ENCODE assay signal across 7 cellular contexts in the genomic region with DNA sequence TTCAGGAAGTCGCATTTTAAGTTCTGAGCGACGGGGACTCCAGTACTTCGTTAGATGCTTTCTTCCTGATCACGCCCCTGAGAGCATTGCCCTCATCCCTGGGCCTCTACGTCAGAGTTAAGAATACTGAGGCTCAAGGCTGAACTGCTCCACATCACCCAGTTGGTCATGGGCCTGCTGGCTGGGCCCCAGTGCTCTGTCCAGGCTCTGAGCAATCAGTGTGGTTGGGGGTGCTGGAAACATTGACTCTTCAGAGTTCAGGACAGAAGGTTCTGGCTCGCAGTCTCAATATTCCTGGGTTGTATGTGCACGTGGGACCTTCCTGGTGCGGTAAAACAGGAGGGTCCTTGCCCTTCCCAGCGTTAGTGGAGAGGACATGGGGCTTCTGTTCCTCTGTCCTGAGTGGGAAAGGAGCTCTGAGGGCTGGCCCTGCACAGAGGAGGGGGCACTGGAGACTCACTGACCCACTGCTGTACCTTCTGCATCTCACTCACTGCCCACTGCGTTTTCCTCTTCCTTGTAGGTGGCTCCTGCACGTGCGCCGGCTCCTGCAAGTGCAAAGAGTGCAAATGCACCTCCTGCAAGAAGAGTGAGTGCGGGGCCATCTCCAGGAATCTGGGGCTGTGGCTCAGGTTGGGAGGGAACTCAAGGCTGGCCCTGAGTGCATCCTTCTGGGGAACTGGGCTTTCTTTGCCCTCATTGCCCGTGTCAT. TPM values are rescaled to one million over a fixed set of nuclear protein-coding genes. Genes with fewer than 3 reads are reported as not detected.
DNase-seq lines count a peak whose midpoint lies in the region; ATAC-seq and TF ChIP-seq lines count a peak whose summit lies in the region.

No MANE protein-coding gene starts in this region.

- CTCF ChIA-PET in activated B cell treated with CpG ODN at 0.5 μM for 24 hours (lab: Charles Lee) (interaction anchor here (1.1 kb wide), 1 partner anchor 18 kb away, joined by 3 read pairs; no protein-coding TSS in a partner anchor), HEK293T (lab: Yijun Ruan, JAX) (interaction anchor here (0.7 kb wide), 1 partner anchor 20 kb away, joined by 3 read pairs; no protein-coding TSS in a partner anchor)

- H3K36me3 ChIP-seq in cardiac muscle cell: no peaks in the 10 kb centered on the region
- no peaks in the 10 kb centered on the region for H3K36me3 ChIP-seq in psoas muscle (ENCODE audit: insufficient read depth in 1 of 2, low read depth in 1 of 2)

- H3K36me3 Mint-ChIP-seq in HFFc6 (ENCODE audit: low read depth) (peaks cover 18% of the 10 kb centered on the region; the same call in 1 of the 2 replicates), activated B cell treated with CpG ODN at 0.5 μM for 24 hours (ENCODE audit: low read depth) (no peaks in the 10 kb centered on the region)

- peaks cover 5% of the 10 kb centered on the region for H3K4me1 ChIP-seq in cardiac muscle cell (ENCODE audit: low read depth)
- H3K4me1 ChIP-seq in psoas muscle: peaks cover 33% of the 10 kb centered on the region

- 18 to 23% (median 21%) methylated on average over 13 to 16 of the region's 16 CpGs for WGBS in psoas muscle, 3 donors

- H3K4me3 Mint-ChIP-seq in HFFc6 (peak overlapping the region; percentile 97), activated B cell treated with CpG ODN at 0.5 μM for 24 hours (peak overlapping the region; percentile 70)

- intact Hi-C loops in activated B cell treated with CpG ODN at 0.5 μM for 24 hours (cut with micrococcal nuclease): loop anchor here (1.0 kb wide), 1 partner anchor 18 kb away; the partner anchor contains the start of gene MT2A
- intact Hi-C loops in psoas muscle (cut with DNase I): no loop called here

- H3K9me3 ChIP-seq in cardiac muscle cell (ENCODE audit: low read depth) (no peaks in the 10 kb centered on the region), psoas muscle (no peaks in the 10 kb centered on the region)

- H3K4me3 ChIP-seq in cardiac muscle cell (peak overlapping the region; percentile 36), psoas muscle (peak overlapping the region; percentile 85)

- POLR2A ChIA-PET in activated B cell treated with CpG ODN at 0.5 μM for 24 hours (lab: Charles Lee) (interaction anchor here (1.0 kb wide), 1 partner anchor 17 kb away, joined by 3 read pairs; no protein-coding TSS in a partner anchor), HEK293T (lab: Yijun Ruan, JAX) (no interaction called here)

- no peak for ATAC-seq in activated B cell treated with CpG ODN at 0.5 μM for 24 hours (ENCODE audit: low read depth)
- ATAC-seq in psoas muscle: peak; percentile 62 to 82 (median 78)
- ATAC-seq in GM21447 (IDR thresholded peaks at IDR 0.05; ENCODE audit: unreplicated experiment): no peak

- H3K27ac Mint-ChIP-seq in HFFc6 (peak overlapping the region; percentile 96), activated B cell treated with CpG ODN at 0.5 μM for 24 hours (no peak overlapping the region)

- H3K27me3 Mint-ChIP-seq in HFFc6 (ENCODE audit: insufficient read depth): peaks cover 4% of the 10 kb centered on the region; the same call in 1 of the 2 replicates
- peaks cover 30% of the 10 kb centered on the region for H3K27me3 Mint-ChIP-seq in activated B cell treated with CpG ODN at 0.5 μM for 24 hours

- H3K27ac ChIP-seq in cardiac muscle cell (no peak overlapping the region), psoas muscle (peak overlapping the region; percentile 97)

- DNase-seq in HFFc6: peak; percentile 76
- no peak for DNase-seq in activated B cell treated with CpG ODN at 0.5 μM for 24 hours
- peak in 1 of 2 donors; percentile 88 for DNase-seq in cardiac muscle cell (ENCODE audit: low read depth in 1 of 2, low spot score in 1 of 2)
- DNase-seq in psoas muscle: peak; percentile 80 to 91
- no peak for DNase-seq in HEK293T (ENCODE audit: extremely low spot score)
- DNase-seq in activated CD4-positive, alpha-beta T cell treated with anti-CD3 and anti-CD28 coated beads for 4 hours: no peak

- H3K9me3 Mint-ChIP-seq in HFFc6: no peaks in the 10 kb centered on the region
- no peaks in the 10 kb centered on the region for H3K9me3 Mint-ChIP-seq in activated B cell treated with CpG ODN at 0.5 μM for 24 hours

- H3K27me3 ChIP-seq in cardiac muscle cell: peaks cover 85% of the 10 kb centered on the region
- no peaks in the 10 kb centered on the region for H3K27me3 ChIP-seq in psoas muscle (ENCODE audit: insufficient read depth in 3 of 3, low read length in 2 of 3)

- H3K4me1 Mint-ChIP-seq in HFFc6 (ENCODE audit: low read depth) (peaks cover 28% of the 10 kb centered on the region), activated B cell treated with CpG ODN at 0.5 μM for 24 hours (peaks cover 35% of the 10 kb centered on the region)

- TF ChIP-seq CTCF in HFFc6 (IDR thresholded peaks at IDR 0.05) (no peak), activated B cell treated with CpG ODN at 0.5 μM for 24 hours (IDR thresholded peaks at IDR 0.05) (no peak), cardiac muscle cell (IDR thresholded peaks at IDR 0.05; ENCODE audit: low read depth, low read length) (no peak), psoas muscle (IDR thresholded peaks at IDR 0.05) (no peak)

TF ChIP-seq in HEK293T, 16 proteins besides CTCF, POLR2A, EP300 and RAD21:
- no peak for TF ChIP-seq LEF1 (IDR thresholded peaks at IDR 0.05; ENCODE audit: borderline replicate concordance)
- TF ChIP-seq ARNT (IDR thresholded peaks at IDR 0.05): no peak
- no peak for TF ChIP-seq CTBP1 (IDR thresholded peaks at IDR 0.05; ENCODE audit: borderline replicate concordance)
- no peak for TF ChIP-seq TARDBP (IDR thresholded peaks at IDR 0.05)
- no peak for TF ChIP-seq BHLHE40 (IDR thresholded peaks at IDR 0.05; ENCODE audit: borderline replicate concordance)
- no peak for TF ChIP-seq FOXK2 (IDR thresholded peaks at IDR 0.05)
- TF ChIP-seq, protein P1, sequence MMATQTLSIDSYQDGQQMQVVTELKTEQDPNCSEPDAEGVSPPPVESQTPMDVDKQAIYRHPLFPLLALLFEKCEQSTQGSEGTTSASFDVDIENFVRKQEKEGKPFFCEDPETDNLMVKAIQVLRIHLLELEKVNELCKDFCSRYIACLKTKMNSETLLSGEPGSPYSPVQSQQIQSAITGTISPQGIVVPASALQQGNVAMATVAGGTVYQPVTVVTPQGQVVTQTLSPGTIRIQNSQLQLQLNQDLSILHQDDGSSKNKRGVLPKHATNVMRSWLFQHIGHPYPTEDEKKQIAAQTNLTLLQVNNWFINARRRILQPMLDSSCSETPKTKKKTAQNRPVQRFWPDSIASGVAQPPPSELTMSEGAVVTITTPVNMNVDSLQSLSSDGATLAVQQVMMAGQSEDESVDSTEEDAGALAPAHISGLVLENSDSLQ (IDR thresholded peaks at IDR 0.05): no peak
- TF ChIP-seq L3MBTL2 (conservative IDR thresholded peaks at IDR 0.05): no peak
- no peak for TF ChIP-seq ZNF384 (IDR thresholded peaks at IDR 0.05)
- no peak for TF ChIP-seq ELF4 (IDR thresholded peaks at IDR 0.05)
- TF ChIP-seq SUZ12 (IDR thresholded peaks at IDR 0.05): no peak
- no peak for TF ChIP-seq SP1 (IDR thresholded peaks at IDR 0.05)
- no peak for TF ChIP-seq HDGF (IDR thresholded peaks at IDR 0.05; ENCODE audit: borderline replicate concordance)
- TF ChIP-seq FOXM1 (IDR thresholded peaks at IDR 0.05; ENCODE audit: borderline replicate concordance): no peak
- TF ChIP-seq NFRKB (IDR thresholded peaks at IDR 0.05): no peak
- TF ChIP-seq FOXA1 (IDR thresholded peaks at IDR 0.05): no peak

RNA-seq across cellular contexts. Expression of gene MT1E, which starts 0.5 kb away (rescaled TPM):
- 100 to 1,000 TPM; 192 to 469 (median 458) TPM for total RNA-seq in HFFc6 (2021; fragmentation: NEBNext Ultra II Directional; extraction: Animal tissue kit (Norgen Biotek cat#: 25700))
- total RNA-seq in activated B cell treated with CpG ODN at 0.5 μM for 24 hours (2.8 and 4.2 TPM in 2 replicates), cardiac muscle cell (3.6 and 9.1 TPM in 2 replicates), psoas muscle (100 to 1,000 TPM in 2 of 4 donors, 10 to 100 TPM in 2; 44.1 to 669 (median 256) TPM)
- polyA plus RNA-seq in cardiac muscle cell (4.5 and 4.7 TPM in 2 replicates), psoas muscle (100 to 1,000 TPM; 122 to 556 (median 477) TPM)

RNA-seq across cellular contexts. Expression of gene MT1M, which starts 6.4 kb away (rescaled TPM):
- total RNA-seq in HFFc6 (2021; fragmentation: NEBNext Ultra II Directional; extraction: Animal tissue kit (Norgen Biotek cat#: 25700)): under 1 TPM in 5 of 6 experiments, not detected in 1; 0.21 to 0.41 (median 0.28) TPM
- total RNA-seq in activated B cell treated with CpG ODN at 0.5 μM for 24 hours (not detected in 2 replicates), cardiac muscle cell (not detected in 2 replicates), psoas muscle (100 to 1,000 TPM in 1 of 4 donors, 10 to 100 TPM in 1, 1 to 10 TPM in 2; 1.4 to 288 (median 12.8) TPM)
- polyA plus RNA-seq in cardiac muscle cell (not detected in 2 replicates), psoas muscle (100 to 1,000 TPM in 2 of 3 donors, 10 to 100 TPM in 1; 21.8 to 569 (median 300) TPM)

RNA-seq across cellular contexts. Expression of gene MT1A, which starts 12.4 kb away (rescaled TPM):
- 1 to 10 TPM in 1 of 6 experiments, under 1 TPM in 1, not detected in 4; 0.50 to 1.5 TPM for total RNA-seq in HFFc6 (2021; fragmentation: NEBNext Ultra II Directional; extraction: Animal tissue kit (Norgen Biotek cat#: 25700))
- total RNA-seq in activated B cell treated with CpG ODN at 0.5 μM for 24 hours: not detected in 2 replicates
- total RNA-seq in cardiac muscle cell: not detected in 2 replicates
- not detected in 2 replicates for polyA plus RNA-seq in cardiac muscle cell
- 1,000 to 10,000 TPM in 1 of 4 donors, 10 to 100 TPM in 1, 1 to 10 TPM in 2; 4.0 to 1,028 (median 22.4) TPM for total RNA-seq in psoas muscle
- 1,000 to 10,000 TPM in 2 of 3 donors, 100 to 1,000 TPM in 1; 128 to 4,396 (median 1,331) TPM for polyA plus RNA-seq in psoas muscle

RNA-seq across cellular contexts. Expression of gene MT2A, which starts 17.7 kb away (rescaled TPM):
- total RNA-seq in HFFc6 (2021; fragmentation: NEBNext Ultra II Directional; extraction: Animal tissue kit (Norgen Biotek cat#: 25700)): 1,000 to 10,000 TPM in 3 of 6 experiments, 100 to 1,000 TPM in 3; 623 to 1,524 (median 1,044) TPM
- total RNA-seq in activated B cell treated with CpG ODN at 0.5 μM for 24 hours (72.7 and 77.4 TPM in 2 replicates), cardiac muscle cell (0.28 TPM in 1 of 2 replicates, not detected in the other), psoas muscle (1,000 to 10,000 TPM in 3 of 4 donors, 100 to 1,000 TPM in 1; 342 to 5,614 (median 2,291) TPM)
- polyA plus RNA-seq in cardiac muscle cell (1.6 and 2.1 TPM in 2 replicates), psoas muscle (over 10,000 TPM in 1 of 3 donors, 1,000 to 10,000 TPM in 2; 1,603 to 11,565 (median 3,170) TPM)

RNA-seq across cellular contexts. Expression of gene MT1B, which starts 25.6 kb away (rescaled TPM):
- not detected for total RNA-seq in HFFc6 (2021; fragmentation: NEBNext Ultra II Directional; extraction: Animal tissue kit (Norgen Biotek cat#: 25700))
- total RNA-seq in activated B cell treated with CpG ODN at 0.5 μM for 24 hours: not detected in 2 replicates
- total RNA-seq in cardiac muscle cell: not detected in 2 replicates
- not detected in 2 replicates for polyA plus RNA-seq in cardiac muscle cell
- not detected for total RNA-seq in psoas muscle
- polyA plus RNA-seq in psoas muscle: not detected

Comparison
In these comparisons a context has a peak if more than half of its experiments do, and no peak if none do; other contexts are left out.
1. DNase-seq: peak in HFFc6 (single experiment) and psoas muscle (2 of 2); none in activated B cell treated with CpG ODN at 0.5 μM for 24 hours (single experiment), HEK293T (single experiment) and activated CD4-positive, alpha-beta T cell treated with anti-CD3 and anti-CD28 coated beads for 4 hours (0 of 2).
2. ATAC-seq: peak in psoas muscle (4 of 4); none in activated B cell treated with CpG ODN at 0.5 μM for 24 hours (single experiment) and GM21447 (single experiment).